ENCODE assay signal across 9 cellular contexts in the genomic region with DNA sequence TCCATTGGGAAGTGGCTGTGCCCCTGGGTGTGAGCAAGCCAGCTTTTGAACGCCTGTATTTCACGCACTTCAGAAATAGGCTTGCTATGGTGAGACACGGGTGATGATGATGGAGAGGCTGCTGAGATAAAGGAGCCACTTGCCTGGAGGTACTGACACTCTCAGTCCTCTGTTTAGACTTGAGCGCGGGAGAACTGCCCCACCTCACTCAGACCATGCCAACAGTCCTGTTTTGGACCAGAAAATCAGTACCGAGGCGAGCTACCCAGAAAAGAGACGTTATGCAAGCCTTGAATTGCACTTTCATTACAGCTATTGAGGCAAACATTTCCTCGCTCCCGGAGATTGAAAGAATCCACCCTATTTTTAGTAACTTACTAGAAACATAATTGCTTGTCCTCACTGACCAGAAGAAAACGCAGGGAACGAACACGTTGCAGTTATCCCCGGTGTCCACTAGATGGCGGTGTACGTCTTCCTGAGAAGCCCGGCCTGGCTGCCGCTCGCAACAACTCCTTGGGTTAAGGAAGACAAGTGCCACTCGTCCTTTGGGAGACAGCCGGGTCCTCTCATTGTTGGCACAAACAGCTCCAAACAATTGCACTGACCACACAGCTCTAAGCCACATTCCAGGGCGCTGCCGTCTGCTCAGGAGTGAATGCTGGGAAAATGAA.
DNase-seq lines count a peak whose midpoint lies in the region; ATAC-seq and TF ChIP-seq lines count a peak whose summit lies in the region.
"Had no signal": no experiment of that assay in that cellular context is flagged by ENCODE, and none has a peak within 500 bp of the region (broad histone marks: within the 10 kb centered on the region; RNA-seq: fewer than 3 reads in every experiment).

No MANE protein-coding gene starts in this region.

- peaks cover 3 to 15% (median 7%) of the 10 kb centered on the region in 3 donors for H3K27me3 Mint-ChIP-seq in CD14-positive monocyte (ENCODE audit: low read depth in 3 of 3)

- no peaks in the 10 kb centered on the region for H3K36me3 Mint-ChIP-seq in CD14-positive monocyte
- H3K36me3 Mint-ChIP-seq: activated naive CD4-positive, alpha-beta T cell treated with anti-CD3 and anti-CD28 coated beads, Interleukin-2, amount 50 U/mL, for 24 hours had no signal

- intact Hi-C loops in CD14-positive monocyte (cut with micrococcal nuclease), result no loop called here

- DNase-seq in CD14-positive monocyte (ENCODE audit: low spot score) (peak; percentile 66), HS-5 (ENCODE audit: low read depth) (peak; percentile 54), NT2/D1 (ENCODE audit: low read depth, low spot score) (peak; percentile 89), epithelial cell of proximal tubule (ENCODE audit: low read depth) (peak; percentile 39)
- peak; percentile 83 for DNase-seq in activated CD8-positive, alpha-beta memory T cell treated with anti-CD3 and anti-CD28 coated beads, Interleukin-2, amount 50 U/mL, for 48 hours
- DNase-seq in stimulated activated CD8-positive, alpha-beta memory T cell treated with anti-CD3 and anti-CD28 coated beads, Interleukin-4, amount 100 ng/mL, for 4 hours (ENCODE audit: low read depth in 2 of 2, low spot score in 1 of 2), result peak; percentile 4 to 40

- peak overlapping the region in 1 of 7 donors; percentile 28 for H3K27ac Mint-ChIP-seq in CD14-positive monocyte
- H3K27ac Mint-ChIP-seq: activated naive CD4-positive, alpha-beta T cell treated with anti-CD3 and anti-CD28 coated beads, Interleukin-2, amount 50 U/mL, for 24 hours had no signal

- H3K36me3 ChIP-seq in NT2/D1 (ENCODE audit: insufficient read depth, insufficient read length, low read length) (no peaks in the 10 kb centered on the region), muscle layer of colon (ENCODE audit: insufficient read depth, low read length) (no peaks in the 10 kb centered on the region)

- H3K9ac ChIP-seq in NT2/D1 (ENCODE audit: insufficient read length, low read depth) (peak overlapping the region; percentile 24), muscle layer of colon (ENCODE audit: low read length) (no peak overlapping the region)

- H3K9me3 ChIP-seq in NT2/D1 (ENCODE audit: insufficient read depth, low read length) (peaks cover 4% of the 10 kb centered on the region; the same call in 1 of the 2 replicates), muscle layer of colon (ENCODE audit: low read length) (no peaks in the 10 kb centered on the region)

- peak; percentile 79 for ATAC-seq in GM19438 (IDR thresholded peaks at IDR 0.05; ENCODE audit: low read depth, unreplicated experiment)

- peak overlapping the region in 1 of 2 donors; percentile 28 for H3K4me3 Mint-ChIP-seq in CD14-positive monocyte
- H3K4me3 Mint-ChIP-seq: activated naive CD4-positive, alpha-beta T cell treated with anti-CD3 and anti-CD28 coated beads, Interleukin-2, amount 50 U/mL, for 24 hours had no signal

- peaks cover 9% of the 10 kb centered on the region for H3K4me1 Mint-ChIP-seq in CD14-positive monocyte

- no peaks in the 10 kb centered on the region for H3K27me3 ChIP-seq in NT2/D1 (ENCODE audit: insufficient read depth, insufficient read length)
- H3K27me3 ChIP-seq in muscle layer of colon (ENCODE audit: control insufficient read depth in 1 of 2, insufficient read depth in 2 of 2, low read length in 2 of 2), result no peaks in the 10 kb centered on the region

- H3K9me3 Mint-ChIP-seq in CD14-positive monocyte, result no peaks in the 10 kb centered on the region
- H3K9me3 Mint-ChIP-seq: activated naive CD4-positive, alpha-beta T cell treated with anti-CD3 and anti-CD28 coated beads, Interleukin-2, amount 50 U/mL, for 24 hours had no signal

- peaks cover 5% of the 10 kb centered on the region for H3K4me1 ChIP-seq in NT2/D1 (ENCODE audit: insufficient read depth, insufficient read length)
- no peaks in the 10 kb centered on the region for H3K4me1 ChIP-seq in muscle layer of colon (ENCODE audit: insufficient read depth, low read length)

- TF ChIP-seq CTCF in CD14-positive monocyte (IDR thresholded peaks at IDR 0.05) (peak; percentile 94), epithelial cell of proximal tubule (conservative IDR thresholded peaks at IDR 0.05; ENCODE audit: low read depth, low read length) (peak; percentile 93)

- no peak overlapping the region for H3K27ac ChIP-seq in muscle layer of colon (ENCODE audit: low read depth, low read length)

- no peak overlapping the region for H3K4me3 ChIP-seq in NT2/D1 (ENCODE audit: insufficient read length, low read depth)
- H3K4me3 ChIP-seq in epithelial cell of proximal tubule (ENCODE audit: low read depth, low read length), result no peak overlapping the region
- peak overlapping the region; percentile 20 to 37 for H3K4me3 ChIP-seq in muscle layer of colon (ENCODE audit: low read depth in 1 of 2, low read length in 2 of 2)

Comparison
In these comparisons a context has a peak if more than half of its experiments do, and no peak if none do; other contexts are left out.
1. DNase-seq: peak in every context shown above with its lines; median percentile 89 in NT2/D1; 83 in activated CD8-positive, alpha-beta memory T cell treated with anti-CD3 and anti-CD28 coated beads, Interleukin-2, amount 50 U/mL, for 48 hours; 66 in CD14-positive monocyte; 54 in HS-5; 39 in epithelial cell of proximal tubule; 22 in stimulated activated CD8-positive, alpha-beta memory T cell treated with anti-CD3 and anti-CD28 coated beads, Interleukin-4, amount 100 ng/mL, for 4 hours.
2. H3K4me3 ChIP-seq: peak in muscle layer of colon (2 of 2); none in NT2/D1 (single experiment) and epithelial cell of proximal tubule (single experiment).